In the genomic region with DNA sequence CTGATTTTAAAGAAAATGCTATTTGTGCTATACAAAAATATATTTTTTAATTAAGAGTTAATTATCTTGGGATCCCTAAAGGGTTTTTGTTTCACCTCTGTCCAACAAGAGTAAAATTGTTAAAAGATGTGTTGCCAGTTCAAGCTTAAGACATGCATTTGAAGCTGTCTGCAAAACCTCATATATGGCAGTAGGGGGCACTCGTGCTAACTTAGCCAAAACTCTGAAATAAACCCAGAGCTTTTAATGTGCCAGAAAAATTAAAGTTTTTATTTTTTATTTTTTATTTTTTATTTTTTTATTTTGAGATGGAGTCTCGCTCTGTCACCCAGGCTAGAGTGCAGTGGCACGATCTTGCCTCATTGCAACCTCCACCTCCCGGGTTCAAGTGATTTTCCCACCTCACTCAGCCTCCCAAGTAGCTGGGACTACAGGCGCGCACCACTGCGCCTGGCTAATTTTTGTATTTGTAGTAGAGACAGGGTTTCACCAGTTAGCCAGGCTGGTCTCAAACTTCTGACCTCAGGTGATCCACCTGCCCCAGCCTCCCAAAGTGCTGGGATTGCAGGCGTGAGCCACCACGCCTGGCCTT, we compare ENCODE assay signal across 9 cellular contexts. TPM values are rescaled to one million over a fixed set of nuclear protein-coding genes. Genes with fewer than 3 reads are reported as not detected.
DNase-seq lines count a peak whose midpoint lies in the region; ATAC-seq and TF ChIP-seq lines count a peak whose summit lies in the region.
"Not testable (repeated sequence)": the region's sequence is repeated elsewhere in the genome, so short reads cannot be mapped to it uniquely, and the experiment has no call there.
"Had no signal": no experiment of that assay in that cellular context is flagged by ENCODE, and none has a peak within 500 bp of the region (broad histone marks: within the 10 kb centered on the region; RNA-seq: fewer than 3 reads in every experiment).

No MANE protein-coding gene starts in this region.

- not testable (repeated sequence) for H3K4me1 ChIP-seq in left lung, testis

- H3K27me3 Mint-ChIP-seq in activated B cell treated with CpG ODN at 0.5 μM for 24 hours = not testable (repeated sequence)

- peaks cover 78% of the 10 kb centered on the region for H3K36me3 Mint-ChIP-seq in activated B cell treated with CpG ODN at 0.5 μM for 24 hours (ENCODE audit: low read depth)

- 84 to 86% methylated on average over 9 of the region's 9 CpGs for WGBS in testis, 2 donors

- H3K9me3 ChIP-seq in left lung, testis: not testable (repeated sequence)

- not testable (repeated sequence) for H3K27ac Mint-ChIP-seq in activated B cell treated with CpG ODN at 0.5 μM for 24 hours

- CTCF ChIA-PET in activated B cell treated with CpG ODN at 0.5 μM for 24 hours (lab: Charles Lee) = interaction anchor here (0.8 to 3.9 kb wide), 21 partner anchors 8 to 109 kb away, joined by 3 to 90 read pairs (median 6); partner anchors contain the start of gene CDHR1

- peak; percentile 39 for DNase-seq in D341Med (ENCODE audit: low spot score)
- peak; percentile 43 for DNase-seq in GM20000 (ENCODE audit: low spot score)
- DNase-seq in NCI-H345 treated with DMSO at 0.1 percent for 48 hours (lab: John Stamatoyannopoulos, UW; ENCODE audit: unreplicated experiment) = peak; percentile 22
- DNase-seq in activated B cell treated with CpG ODN at 0.5 μM for 24 hours, left lung, testis: not testable (repeated sequence)
- DNase-seq in erythroblast (lab: John Stamatoyannopoulos, UW) = peak; percentile 63 to 73

- H3K27ac ChIP-seq in left lung, testis: not testable (repeated sequence)

- TF ChIP-seq CTCF in GM20000 (IDR thresholded peaks at IDR 0.05; ENCODE audit: extremely low read depth, missing control alignments) (peak; percentile 58), left lung (IDR thresholded peaks at IDR 0.05) (peak; percentile 60 to 62), testis (IDR thresholded peaks at IDR 0.05) (peak in 2 of 3 experiments; percentile 38 to 58)
- not testable (repeated sequence) for TF ChIP-seq CTCF in activated B cell treated with CpG ODN at 0.5 μM for 24 hours (IDR thresholded peaks at IDR 0.05)

- H3K9me3 Mint-ChIP-seq in activated B cell treated with CpG ODN at 0.5 μM for 24 hours = not testable (repeated sequence)

- H3K4me3 ChIP-seq in left lung, testis: not testable (repeated sequence)

- ATAC-seq in HG03354 (IDR thresholded peaks at IDR 0.05; ENCODE audit: poor library complexity, severe bottlenecking, unreplicated experiment) (peak; percentile 88), activated B cell treated with CpG ODN at 0.5 μM for 24 hours (ENCODE audit: low read depth) (peak; percentile 47), left lung (peak; percentile 77)

- not testable (repeated sequence) for H3K4me1 Mint-ChIP-seq in activated B cell treated with CpG ODN at 0.5 μM for 24 hours

- H3K36me3 ChIP-seq in left lung = peaks cover 7 to 96% of the 10 kb centered on the region in 2 donors
- H3K36me3 ChIP-seq in testis (ENCODE audit: low read depth, missing control alignments) = not testable (repeated sequence)

- not testable (repeated sequence) for H3K27me3 ChIP-seq in left lung, testis

- TF ChIP-seq POLR2A in erythroblast (IDR thresholded peaks at IDR 0.05; ENCODE audit: low read length); testis (IDR thresholded peaks at IDR 0.05): not testable (repeated sequence)

- intact Hi-C loops in activated B cell treated with CpG ODN at 0.5 μM for 24 hours (cut with micrococcal nuclease) = loop anchor here (1.0 to 5.0 kb wide), 5 partner anchors 31 to 389 kb away; no protein-coding TSS in a partner anchor
- intact Hi-C loops in left lung (cut with DNase I); testis (cut with DNase I; ENCODE audit: low total_unique reads): not testable (repeated sequence)

- H3K4me3 Mint-ChIP-seq in activated B cell treated with CpG ODN at 0.5 μM for 24 hours = not testable (repeated sequence)

- POLR2A ChIA-PET in activated B cell treated with CpG ODN at 0.5 μM for 24 hours (lab: Charles Lee) = interaction anchor here (0.7 to 1.2 kb wide), 3 partner anchors 9 to 57 kb away, joined by 3 to 14 read pairs (median 3); partner anchors contain the start of gene GHITM

RNA-seq across cellular contexts. Expression of gene GHITM, which starts 8.8 kb away (rescaled TPM):
- total RNA-seq in activated B cell treated with CpG ODN at 0.5 μM for 24 hours (113 and 114 TPM in 2 replicates), left lung (100 to 1,000 TPM; 130 to 151 TPM), testis (100 to 1,000 TPM; 140 to 220 TPM)
- 284 TPM for polyA plus RNA-seq in testis (ENCODE audit: insufficient read depth, low read depth, low replicate concordance)

RNA-seq across cellular contexts. Expression of gene GPR15LG, which starts 25.5 kb away (rescaled TPM):
- total RNA-seq in activated B cell treated with CpG ODN at 0.5 μM for 24 hours = not detected in 2 replicates
- total RNA-seq in left lung = not detected
- not detected for total RNA-seq in testis
- polyA plus RNA-seq in testis (ENCODE audit: insufficient read depth, low read depth, low replicate concordance) = not detected
- total RNA-seq: occipital lobe had no signal

RNA-seq across cellular contexts. Expression of gene CDHR1, which starts 46.2 kb away (rescaled TPM):
- total RNA-seq in activated B cell treated with CpG ODN at 0.5 μM for 24 hours = 2.8 and 3.7 TPM in 2 replicates
- under 1 TPM; 0.38 to 0.94 TPM for total RNA-seq in left lung
- total RNA-seq in testis = under 1 TPM; 0.19 to 0.39 TPM
- 0.67 TPM for polyA plus RNA-seq in testis (ENCODE audit: insufficient read depth, low read depth, low replicate concordance)
